1 cellular context compared by ENCODE assay signal in the genomic region with DNA sequence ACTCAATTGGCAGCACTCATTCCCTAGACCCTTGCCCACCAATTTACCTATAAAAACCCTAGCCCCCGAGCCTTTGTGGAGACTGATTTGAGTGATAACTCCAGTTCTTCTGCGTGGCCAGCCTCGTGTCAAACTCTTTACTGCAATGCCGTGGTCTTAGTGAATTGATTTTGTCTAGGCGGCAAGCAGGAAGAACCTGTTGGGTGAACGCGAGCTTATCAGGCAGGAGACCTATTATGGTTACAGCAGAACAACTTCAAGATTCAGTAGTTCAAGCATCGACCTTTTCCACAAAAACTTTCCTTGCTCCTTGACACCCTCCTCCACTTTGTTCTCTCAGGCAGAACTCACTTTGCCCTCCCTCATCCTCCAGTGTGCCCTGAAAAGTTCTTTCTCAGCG.
TF ChIP-seq lines count a peak whose summit lies in the region.

No MANE protein-coding gene starts in this region.

TF ChIP-seq in H1, 55 proteins besides CTCF, POLR2A, EP300 and RAD21:
- TF ChIP-seq SAP30 (IDR thresholded peaks at IDR 0.05; ENCODE audit: insufficient read depth, insufficient replicate concordance, low read length): no peak
- no peak for TF ChIP-seq KDM1A (IDR thresholded peaks at IDR 0.05; ENCODE audit: borderline replicate concordance, low read length)
- no peak for TF ChIP-seq TAF7 (optimal IDR thresholded peaks at IDR 0.05; ENCODE audit: borderline replicate concordance, low read depth, low read length)
- TF ChIP-seq CHD2 (IDR thresholded peaks at IDR 0.05; ENCODE audit: low read length): no peak
- no peak for TF ChIP-seq MAFK (IDR thresholded peaks at IDR 0.05; ENCODE audit: low read depth, low read length)
- no peak for TF ChIP-seq SIX5 (IDR thresholded peaks at IDR 0.05; ENCODE audit: low read depth, low read length)
- TF ChIP-seq ZNF274 (IDR thresholded peaks at IDR 0.05; ENCODE audit: borderline replicate concordance, extremely low read depth, low read length): no peak
- no peak for TF ChIP-seq PHF8 (conservative IDR thresholded peaks at IDR 0.05; ENCODE audit: low read depth, low read length)
- no peak for TF ChIP-seq GTF2F1 (IDR thresholded peaks at IDR 0.05; ENCODE audit: borderline replicate concordance, low read depth, low read length)
- TF ChIP-seq GABPA (IDR thresholded peaks at IDR 0.05; ENCODE audit: borderline replicate concordance, insufficient read depth, low read length): no peak
- no peak for TF ChIP-seq JUN (IDR thresholded peaks at IDR 0.05; ENCODE audit: low read depth, low read length)
- TF ChIP-seq CEBPB (IDR thresholded peaks at IDR 0.05; ENCODE audit: low read depth, low read length): no peak
- no peak for TF ChIP-seq TAF1 (IDR thresholded peaks at IDR 0.05; ENCODE audit: low read depth, low read length)
